11 cellular contexts compared by ENCODE assay signal in genomic region chr9:7266911-7267555, GRCh38.
DNase-seq lines count a peak whose midpoint lies in the region; ATAC-seq and TF ChIP-seq lines count a peak whose summit lies in the region.
"Had no signal": no experiment of that assay in that cellular context is flagged by ENCODE, and none has a peak within 500 bp of the region (broad histone marks: within the 10 kb centered on the region; RNA-seq: fewer than 3 reads in every experiment).

No MANE protein-coding gene starts in this region.

- H3K27ac Mint-ChIP-seq in MCF 10A (ENCODE audit: low read depth, unreplicated experiment): no peak overlapping the region

- ATAC-seq in gastrocnemius medialis: no peak
- ATAC-seq: A549, foreskin keratinocyte had no signal

- no peaks in the 10 kb centered on the region for H3K36me3 Mint-ChIP-seq in MCF 10A (ENCODE audit: insufficient read depth, unreplicated experiment)

- H3K4me1 Mint-ChIP-seq in MCF 10A (ENCODE audit: insufficient read depth, unreplicated experiment): no peaks in the 10 kb centered on the region

- no peak for TF ChIP-seq POLR2A in adrenal gland (IDR thresholded peaks at IDR 0.05)
- no peak for TF ChIP-seq POLR2A in gastrocnemius medialis (IDR thresholded peaks at IDR 0.05)

- TF ChIP-seq CTCF in adrenal gland (IDR thresholded peaks at IDR 0.05): no peak
- TF ChIP-seq CTCF in MCF 10A (IDR thresholded peaks at IDR 0.05; ENCODE audit: unreplicated experiment): no peak
- no peak for TF ChIP-seq CTCF in gastrocnemius medialis (IDR thresholded peaks at IDR 0.05 in 4 of 5, conservative IDR thresholded peaks at IDR 0.05 in 1 of 5)

- POLR2A ChIA-PET in MCF 10A (lab: Yijun Ruan, JAX): no interaction called here

- in situ Hi-C loops in gastrocnemius medialis (cut with MboI; ENCODE audit: low sequenced_read_pairs in 4 of 4): no loop called here

- H3K9me3 ChIP-seq in adrenal gland (replicated peaks in 1 of 3) (no peaks in the 10 kb centered on the region), gastrocnemius medialis (no peaks in the 10 kb centered on the region)
- H3K9me3 ChIP-seq: A549 had no signal

- WGBS in adrenal gland, 4 donors: 49 to 58% (median 53%) methylated on average over 8 to 14 of the region's 14 CpGs

- H3K27ac ChIP-seq in adrenal gland (no peak overlapping the region), gastrocnemius medialis (no peak overlapping the region)
- H3K27ac ChIP-seq: A549, foreskin keratinocyte, HL-60 had no signal

- H3K9me3 Mint-ChIP-seq in MCF 10A (ENCODE audit: unreplicated experiment): peaks cover 7% of the 10 kb centered on the region

- H3K27me3 ChIP-seq in adrenal gland (peaks cover 12% of the 10 kb centered on the region), gastrocnemius medialis (no peaks in the 10 kb centered on the region)
- H3K27me3 ChIP-seq: foreskin keratinocyte had no signal

- intact Hi-C loops in adrenal gland (cut with DNase I): no loop called here
- intact Hi-C loops in MCF 10A (cut with micrococcal nuclease): no loop called here
- intact Hi-C loops in gastrocnemius medialis (cut with DNase I; ENCODE audit: low total_unique reads): loop anchor here (10.0 kb wide), 1 partner anchor 212 kb away; no protein-coding TSS in a partner anchor

- CTCF ChIA-PET in MCF 10A (lab: Yijun Ruan, JAX): no interaction called here

- peak; percentile 77 for DNase-seq in COLO668 (lab: John Stamatoyannopoulos, UW; ENCODE audit: unreplicated experiment)
- DNase-seq in NCI-H2081 treated with DMSO at 0.1 percent for 48 hours (lab: John Stamatoyannopoulos, UW): peak; percentile 22
- peak in 4 of 7 donors; percentile 9 to 65 (median 16) for DNase-seq in adrenal gland
- DNase-seq in left kidney (ENCODE audit: low read depth, low spot score): peak; percentile 91
- DNase-seq in MCF 10A (ENCODE audit: unreplicated experiment): no peak
- no peak for DNase-seq in middle frontal gyrus (ENCODE audit: extremely low spot score, low spot score)
- no peak for DNase-seq in gastrocnemius medialis
- DNase-seq in activated CD8-positive, alpha-beta memory T cell treated with anti-CD3 and anti-CD28 coated beads for 24 hours: no peak
- DNase-seq: foreskin keratinocyte had no signal

- no peak overlapping the region for H3K4me3 ChIP-seq in adrenal gland
- no peak overlapping the region for H3K4me3 ChIP-seq in gastrocnemius medialis
- H3K4me3 ChIP-seq: A549 had no signal

- H3K36me3 ChIP-seq in adrenal gland (replicated peaks in 1 of 2) (no peaks in the 10 kb centered on the region), gastrocnemius medialis (no peaks in the 10 kb centered on the region)

- no peaks in the 10 kb centered on the region for H3K4me1 ChIP-seq in adrenal gland (replicated peaks in 1 of 2)
- no peaks in the 10 kb centered on the region for H3K4me1 ChIP-seq in gastrocnemius medialis
- H3K4me1 ChIP-seq: A549, foreskin keratinocyte had no signal

- no TSS peak for BruUV-seq in MCF 10A (replicated peaks; lab: Mats Ljungman, UMichigan)

- no peak overlapping the region for H3K4me3 Mint-ChIP-seq in MCF 10A (ENCODE audit: unreplicated experiment)

- H3K27me3 Mint-ChIP-seq in MCF 10A (ENCODE audit: insufficient read depth, unreplicated experiment): peaks cover 64% of the 10 kb centered on the region

Comparison
In these comparisons a context has a peak if more than half of its experiments do, and no peak if none do; other contexts are left out.
1. DNase-seq: peak in COLO668 (single experiment), NCI-H2081 treated with DMSO at 0.1 percent for 48 hours (single experiment), adrenal gland (4 of 7) and left kidney (single experiment); none in MCF 10A (single experiment), middle frontal gyrus (single experiment), gastrocnemius medialis (0 of 2) and activated CD8-positive, alpha-beta memory T cell treated with anti-CD3 and anti-CD28 coated beads for 24 hours (single experiment).